22 cellular contexts compared by ENCODE assay signal in the genomic region with DNA sequence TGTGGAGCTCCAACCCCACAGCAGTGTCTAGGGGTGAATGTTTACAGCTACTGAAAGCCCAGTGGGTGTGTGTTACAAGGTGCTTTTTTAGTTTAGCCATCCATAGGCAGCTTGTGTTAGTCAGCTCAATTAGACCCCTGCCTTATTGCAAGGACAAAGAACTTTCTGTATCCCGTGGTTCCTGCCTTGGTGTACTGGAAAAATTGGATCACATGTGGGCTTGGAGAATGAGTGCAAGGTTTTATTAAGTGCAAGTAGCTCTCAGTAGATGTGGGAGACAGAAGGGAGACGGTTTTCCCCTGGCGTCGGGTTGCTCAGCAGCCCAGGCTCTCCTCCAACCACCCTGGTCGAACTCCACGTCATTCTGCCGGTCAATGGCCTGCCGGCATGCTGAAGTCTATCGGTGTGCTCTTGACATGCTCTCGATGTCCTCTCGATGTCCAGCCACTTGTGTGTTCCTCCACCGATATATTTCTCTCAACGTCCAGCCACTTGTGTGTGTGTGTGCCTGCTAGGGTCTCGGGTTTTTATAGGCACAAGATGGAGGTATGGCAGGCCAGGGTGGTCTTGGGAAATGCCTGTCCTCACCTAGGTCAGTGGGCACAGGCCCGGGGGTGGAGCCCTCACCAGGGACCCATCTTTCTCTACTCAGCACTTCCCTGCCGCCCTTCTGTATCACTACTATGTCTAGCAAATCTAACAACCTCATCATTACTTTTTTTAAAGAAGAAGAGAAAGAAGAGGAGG.
"Had no signal": no experiment of that assay in that cellular context is flagged by ENCODE, and none has a peak within 500 bp of the region (broad histone marks: within the 10 kb centered on the region; RNA-seq: fewer than 3 reads in every experiment).

No MANE protein-coding gene starts in this region.

- H3K4me3 ChIP-seq: colonic mucosa, dorsolateral prefrontal cortex, esophagus muscularis mucosa, gastrocnemius medialis, thoracic aorta, upper lobe of left lung had no signal

- ATAC-seq: activated T-cell treated with anti-CD3 and anti-CD28 coated beads, Interleukin-2, amount 50 U/mL, for 4 hours; effector memory CD8-positive, alpha-beta T cell; gastrocnemius medialis had no signal

- H3K9me3 ChIP-seq: colonic mucosa, esophagus muscularis mucosa, gastrocnemius medialis, thoracic aorta, upper lobe of left lung had no signal

- H3K36me3 ChIP-seq: colonic mucosa, gastrocnemius medialis had no signal

- H3K4me1 ChIP-seq: colonic mucosa, esophagus muscularis mucosa, gastrocnemius medialis, upper lobe of left lung had no signal

- H3K27ac ChIP-seq: colonic mucosa, esophagus muscularis mucosa, gastrocnemius medialis, thoracic aorta, upper lobe of left lung had no signal

- DNase-seq: activated CD4-positive, alpha-beta T cell treated with anti-CD3 and anti-CD28 coated beads for 4 hours; activated CD4-positive, alpha-beta T cell treated with anti-CD3 and anti-CD28 coated beads, Interleukin-2, amount 50 U/mL, for 48 hours; activated CD4-positive, CD25-positive, alpha-beta regulatory T cell; activated CD8-positive, alpha-beta memory T cell treated with anti-CD3 and anti-CD28 coated beads, Interleukin-2, amount 50 U/mL, for 48 hours; activated naive CD4-positive, alpha-beta T cell; activated naive CD8-positive, alpha-beta T cell treated with anti-CD3 and anti-CD28 coated beads for 36 hours; activated T-cell treated with anti-CD3 and anti-CD28 coated beads, Interleukin-2, amount 50 U/mL, for 4 hours; colonic mucosa; dorsolateral prefrontal cortex; effector memory CD8-positive, alpha-beta T cell; gastrocnemius medialis; hippocampal formation; kidney glomerular epithelial cell; occipital lobe; stimulated activated CD4-positive, alpha-beta T cell treated with anti-CD3 and anti-CD28 coated beads, Interleukin-2, amount 100 ng/mL, for 48 hours; stimulated activated CD8-positive, alpha-beta memory T cell treated with anti-CD3 and anti-CD28 coated beads, Interleukin-4, amount 100 ng/mL, for 48 hours; stimulated activated naive CD4-positive, alpha-beta T cell treated with Interleukin-2 at 50 U/mL for 16 hours; T1000; upper lobe of left lung had no signal

- FAIRE-seq: astrocyte had no signal

- H3K27me3 ChIP-seq: colonic mucosa, dorsolateral prefrontal cortex, esophagus muscularis mucosa, gastrocnemius medialis, upper lobe of left lung had no signal
